2 cellular contexts compared by ENCODE assay signal in the genomic region with DNA sequence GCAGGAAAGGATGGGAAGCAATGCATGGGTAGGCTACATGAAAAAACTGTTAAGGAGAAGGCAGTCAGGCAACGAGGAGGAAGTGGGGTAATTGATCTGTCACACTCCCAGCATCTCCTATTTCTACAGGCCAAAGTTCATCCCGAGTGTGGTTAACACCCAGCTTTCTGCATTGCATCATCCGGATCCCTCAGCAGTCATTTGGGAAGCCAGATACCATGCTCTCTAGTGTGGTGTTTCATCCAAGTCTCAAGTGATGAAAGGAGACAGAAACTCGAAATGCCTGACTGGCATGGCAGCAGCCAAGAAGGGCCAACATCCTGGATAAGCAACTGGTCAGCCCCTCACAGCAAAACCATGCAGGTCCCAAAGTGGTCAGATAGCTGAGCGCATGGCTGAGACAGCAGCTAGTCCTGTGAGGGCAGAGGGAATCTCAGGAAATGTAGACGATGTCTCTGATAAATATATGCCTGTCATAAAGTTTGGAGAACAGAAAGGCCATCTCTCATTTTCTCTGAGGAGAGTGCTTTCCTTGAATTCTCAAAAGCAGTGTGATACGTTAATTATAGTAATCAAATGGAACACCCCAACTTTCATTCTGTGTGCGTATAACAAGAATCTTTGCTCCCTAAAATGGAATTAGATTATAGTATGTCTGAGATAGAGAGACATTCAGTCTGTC.
TF ChIP-seq lines count a peak whose summit lies in the region.

No MANE protein-coding gene starts in this region.

TF ChIP-seq in K562, 482 proteins besides CTCF, POLR2A, EP300 and RAD21 (continued from another document and continues in another):
- no peak for TF ChIP-seq ZNF609 (CRISPR knock-in tag; IDR thresholded peaks at IDR 0.05; ENCODE audit: borderline replicate concordance)
- TF ChIP-seq KDM5B (IDR thresholded peaks at IDR 0.05; ENCODE audit: insufficient replicate concordance, low read depth, low read length) = no peak
- TF ChIP-seq, protein P1, sequence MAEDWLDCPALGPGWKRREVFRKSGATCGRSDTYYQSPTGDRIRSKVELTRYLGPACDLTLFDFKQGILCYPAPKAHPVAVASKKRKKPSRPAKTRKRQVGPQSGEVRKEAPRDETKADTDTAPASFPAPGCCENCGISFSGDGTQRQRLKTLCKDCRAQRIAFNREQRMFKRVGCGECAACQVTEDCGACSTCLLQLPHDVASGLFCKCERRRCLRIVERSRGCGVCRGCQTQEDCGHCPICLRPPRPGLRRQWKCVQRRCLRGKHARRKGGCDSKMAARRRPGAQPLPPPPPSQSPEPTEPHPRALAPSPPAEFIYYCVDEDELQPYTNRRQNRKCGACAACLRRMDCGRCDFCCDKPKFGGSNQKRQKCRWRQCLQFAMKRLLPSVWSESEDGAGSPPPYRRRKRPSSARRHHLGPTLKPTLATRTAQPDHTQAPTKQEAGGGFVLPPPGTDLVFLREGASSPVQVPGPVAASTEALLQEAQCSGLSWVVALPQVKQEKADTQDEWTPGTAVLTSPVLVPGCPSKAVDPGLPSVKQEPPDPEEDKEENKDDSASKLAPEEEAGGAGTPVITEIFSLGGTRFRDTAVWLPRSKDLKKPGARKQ (CRISPR knock-in tag; IDR thresholded peaks at IDR 0.05) = no peak
- 0 out of 2 replicates have a peak, but pooled peaks have one; percentile 51 for TF ChIP-seq TSHZ1 (CRISPR knock-in tag; IDR thresholded peaks at IDR 0.05)
- TF ChIP-seq CXXC5 (CRISPR knock-in tag; IDR thresholded peaks at IDR 0.05) = peak; percentile 82
- TF ChIP-seq ETV1 (tag; conservative IDR thresholded peaks at IDR 0.05; ENCODE audit: low read depth) = peak; percentile 62; the same call in 1 of the 2 replicates
- TF ChIP-seq ZNF589 (CRISPR knock-in tag; IDR thresholded peaks at IDR 0.05; ENCODE audit: low read depth) = peak; percentile 93
- 0 out of 2 replicates have a peak, but pooled peaks have one; percentile 19 for TF ChIP-seq IFI16 (CRISPR knock-in tag; IDR thresholded peaks at IDR 0.05)
- peak; percentile 89 for TF ChIP-seq RHOXF2B (CRISPR knock-in tag; conservative IDR thresholded peaks at IDR 0.05)
- peak; percentile 91 for TF ChIP-seq CEBPB (tag; IDR thresholded peaks at IDR 0.05)
- TF ChIP-seq SMARCA5 (IDR thresholded peaks at IDR 0.05) = no peak
- peak; percentile 70; the same call in 1 of the 2 replicates for TF ChIP-seq ZNF584 (CRISPR knock-in tag; IDR thresholded peaks at IDR 0.05; ENCODE audit: low read depth)
- TF ChIP-seq, protein P2, sequence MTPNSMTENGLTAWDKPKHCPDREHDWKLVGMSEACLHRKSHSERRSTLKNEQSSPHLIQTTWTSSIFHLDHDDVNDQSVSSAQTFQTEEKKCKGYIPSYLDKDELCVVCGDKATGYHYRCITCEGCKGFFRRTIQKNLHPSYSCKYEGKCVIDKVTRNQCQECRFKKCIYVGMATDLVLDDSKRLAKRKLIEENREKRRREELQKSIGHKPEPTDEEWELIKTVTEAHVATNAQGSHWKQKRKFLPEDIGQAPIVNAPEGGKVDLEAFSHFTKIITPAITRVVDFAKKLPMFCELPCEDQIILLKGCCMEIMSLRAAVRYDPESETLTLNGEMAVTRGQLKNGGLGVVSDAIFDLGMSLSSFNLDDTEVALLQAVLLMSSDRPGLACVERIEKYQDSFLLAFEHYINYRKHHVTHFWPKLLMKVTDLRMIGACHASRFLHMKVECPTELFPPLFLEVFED (CRISPR knock-in tag; conservative IDR thresholded peaks at IDR 0.05) = 0 out of 2 replicates have a peak, but pooled peaks have one; percentile 2

TF ChIP-seq in HepG2, 621 proteins besides CTCF, POLR2A, EP300 and RAD21 (continued from another document and continues in another):
- TF ChIP-seq, protein P3, sequence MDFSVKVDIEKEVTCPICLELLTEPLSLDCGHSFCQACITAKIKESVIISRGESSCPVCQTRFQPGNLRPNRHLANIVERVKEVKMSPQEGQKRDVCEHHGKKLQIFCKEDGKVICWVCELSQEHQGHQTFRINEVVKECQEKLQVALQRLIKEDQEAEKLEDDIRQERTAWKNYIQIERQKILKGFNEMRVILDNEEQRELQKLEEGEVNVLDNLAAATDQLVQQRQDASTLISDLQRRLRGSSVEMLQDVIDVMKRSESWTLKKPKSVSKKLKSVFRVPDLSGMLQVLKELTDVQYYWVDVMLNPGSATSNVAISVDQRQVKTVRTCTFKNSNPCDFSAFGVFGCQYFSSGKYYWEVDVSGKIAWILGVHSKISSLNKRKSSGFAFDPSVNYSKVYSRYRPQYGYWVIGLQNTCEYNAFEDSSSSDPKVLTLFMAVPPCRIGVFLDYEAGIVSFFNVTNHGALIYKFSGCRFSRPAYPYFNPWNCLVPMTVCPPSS (IDR thresholded peaks at IDR 0.05) = no peak
- no peak for TF ChIP-seq NFKB2 (CRISPR knock-in tag; IDR thresholded peaks at IDR 0.05; ENCODE audit: borderline replicate concordance)
- no peak for TF ChIP-seq ZNF674 (CRISPR knock-in tag; IDR thresholded peaks at IDR 0.05; ENCODE audit: low read depth)
- TF ChIP-seq ZNF597 (CRISPR knock-in tag; IDR thresholded peaks at IDR 0.05) = no peak
- peak; percentile 44 for TF ChIP-seq RBM22 (optimal IDR thresholded peaks at IDR 0.05; ENCODE audit: low read length)
- TF ChIP-seq ZNF205 (CRISPR knock-in tag; IDR thresholded peaks at IDR 0.05) = peak; percentile 85; the same call in 1 of the 2 replicates
- peak; percentile 92 for TF ChIP-seq ZBTB25 (CRISPR knock-in tag; IDR thresholded peaks at IDR 0.05)
- no peak for TF ChIP-seq ZFP62 (CRISPR knock-in tag; IDR thresholded peaks at IDR 0.05)
- TF ChIP-seq PHF8 (CRISPR knock-in tag; IDR thresholded peaks at IDR 0.05) = no peak
- TF ChIP-seq DR1 (CRISPR knock-in tag; IDR thresholded peaks at IDR 0.05) = no peak
- peak; percentile 58; the same call in 1 of the 2 replicates for TF ChIP-seq ZNF782 (CRISPR knock-in tag; IDR thresholded peaks at IDR 0.05; ENCODE audit: borderline replicate concordance)
- peak; percentile 90 for TF ChIP-seq ZNF362 (CRISPR knock-in tag; IDR thresholded peaks at IDR 0.05; ENCODE audit: borderline replicate concordance)
- TF ChIP-seq RXRA (CRISPR knock-in tag; IDR thresholded peaks at IDR 0.05) = peak; percentile 86; the same call in 1 of the 2 replicates
- TF ChIP-seq, protein P4, sequence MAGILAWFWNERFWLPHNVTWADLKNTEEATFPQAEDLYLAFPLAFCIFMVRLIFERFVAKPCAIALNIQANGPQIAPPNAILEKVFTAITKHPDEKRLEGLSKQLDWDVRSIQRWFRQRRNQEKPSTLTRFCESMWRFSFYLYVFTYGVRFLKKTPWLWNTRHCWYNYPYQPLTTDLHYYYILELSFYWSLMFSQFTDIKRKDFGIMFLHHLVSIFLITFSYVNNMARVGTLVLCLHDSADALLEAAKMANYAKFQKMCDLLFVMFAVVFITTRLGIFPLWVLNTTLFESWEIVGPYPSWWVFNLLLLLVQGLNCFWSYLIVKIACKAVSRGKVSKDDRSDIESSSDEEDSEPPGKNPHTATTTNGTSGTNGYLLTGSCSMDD (CRISPR knock-in tag; IDR thresholded peaks at IDR 0.05) = no peak
- TF ChIP-seq KDM3A (CRISPR knock-in tag; IDR thresholded peaks at IDR 0.05; ENCODE audit: low read depth) = peak; percentile 82; the same call in 1 of the 2 replicates
- 0 out of 2 replicates have a peak, but pooled peaks have one; percentile 43 for TF ChIP-seq SKIL (CRISPR knock-in tag; IDR thresholded peaks at IDR 0.05; ENCODE audit: borderline replicate concordance)
- peak; percentile 44; the same call in 1 of the 2 replicates for TF ChIP-seq ZFY (CRISPR knock-in tag; IDR thresholded peaks at IDR 0.05)
- no peak; the same call in 1 of the 2 replicates for TF ChIP-seq ZBTB37 (CRISPR knock-in tag; IDR thresholded peaks at IDR 0.05)
- no peak for TF ChIP-seq CENPBD1 (CRISPR knock-in tag; IDR thresholded peaks at IDR 0.05; ENCODE audit: borderline replicate concordance, low read depth)
- no peak for TF ChIP-seq CHD4 (IDR thresholded peaks at IDR 0.05; ENCODE audit: borderline replicate concordance, low read length)
- TF ChIP-seq, protein P5, sequence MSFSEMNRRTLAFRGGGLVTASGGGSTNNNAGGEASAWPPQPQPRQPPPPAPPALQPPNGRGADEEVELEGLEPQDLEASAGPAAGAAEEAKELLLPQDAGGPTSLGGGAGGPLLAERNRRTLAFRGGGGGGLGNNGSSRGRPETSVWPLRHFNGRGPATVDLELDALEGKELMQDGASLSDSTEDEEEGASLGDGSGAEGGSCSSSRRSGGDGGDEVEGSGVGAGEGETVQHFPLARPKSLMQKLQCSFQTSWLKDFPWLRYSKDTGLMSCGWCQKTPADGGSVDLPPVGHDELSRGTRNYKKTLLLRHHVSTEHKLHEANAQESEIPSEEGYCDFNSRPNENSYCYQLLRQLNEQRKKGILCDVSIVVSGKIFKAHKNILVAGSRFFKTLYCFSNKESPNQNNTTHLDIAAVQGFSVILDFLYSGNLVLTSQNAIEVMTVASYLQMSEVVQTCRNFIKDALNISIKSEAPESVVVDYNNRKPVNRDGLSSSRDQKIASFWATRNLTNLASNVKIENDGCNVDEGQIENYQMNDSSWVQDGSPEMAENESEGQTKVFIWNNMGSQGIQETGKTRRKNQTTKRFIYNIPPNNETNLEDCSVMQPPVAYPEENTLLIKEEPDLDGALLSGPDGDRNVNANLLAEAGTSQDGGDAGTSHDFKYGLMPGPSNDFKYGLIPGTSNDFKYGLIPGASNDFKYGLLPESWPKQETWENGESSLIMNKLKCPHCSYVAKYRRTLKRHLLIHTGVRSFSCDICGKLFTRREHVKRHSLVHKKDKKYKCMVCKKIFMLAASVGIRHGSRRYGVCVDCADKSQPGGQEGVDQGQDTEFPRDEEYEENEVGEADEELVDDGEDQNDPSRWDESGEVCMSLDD (CRISPR knock-in tag; IDR thresholded peaks at IDR 0.05; ENCODE audit: borderline replicate concordance) = no peak
- no peak for TF ChIP-seq ZNF83 (CRISPR knock-in tag; IDR thresholded peaks at IDR 0.05; ENCODE audit: borderline replicate concordance)
- TF ChIP-seq KLF16 (CRISPR knock-in tag; IDR thresholded peaks at IDR 0.05) = peak in 1 of 2 experiments; percentile 92; a peak in 2 of 4 replicates
- peak; percentile 75 for TF ChIP-seq GATAD1 (CRISPR knock-in tag; IDR thresholded peaks at IDR 0.05)
- no peak for TF ChIP-seq AGO2 (optimal IDR thresholded peaks at IDR 0.05; ENCODE audit: low read depth, low read length)
- TF ChIP-seq ZSCAN20 (CRISPR knock-in tag; IDR thresholded peaks at IDR 0.05; ENCODE audit: borderline replicate concordance) = no peak
- TF ChIP-seq, protein P6, sequence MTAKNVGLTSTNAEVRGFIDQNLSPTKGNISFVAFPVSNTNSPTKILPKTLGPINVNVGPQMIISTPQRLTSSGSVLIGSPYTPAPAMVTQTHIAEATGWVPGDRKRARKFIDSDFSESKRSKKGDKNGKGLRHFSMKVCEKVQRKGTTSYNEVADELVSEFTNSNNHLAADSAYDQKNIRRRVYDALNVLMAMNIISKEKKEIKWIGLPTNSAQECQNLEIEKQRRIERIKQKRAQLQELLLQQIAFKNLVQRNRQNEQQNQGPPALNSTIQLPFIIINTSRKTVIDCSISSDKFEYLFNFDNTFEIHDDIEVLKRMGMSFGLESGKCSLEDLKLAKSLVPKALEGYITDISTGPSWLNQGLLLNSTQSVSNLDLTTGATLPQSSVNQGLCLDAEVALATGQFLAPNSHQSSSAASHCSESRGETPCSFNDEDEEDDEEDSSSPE (CRISPR knock-in tag; IDR thresholded peaks at IDR 0.05) = peak; percentile 60
- 0 out of 2 replicates have a peak, but pooled peaks have one; percentile 70 for TF ChIP-seq ELF4 (CRISPR knock-in tag; IDR thresholded peaks at IDR 0.05; ENCODE audit: borderline replicate concordance)
- TF ChIP-seq HCFC1 (IDR thresholded peaks at IDR 0.05; ENCODE audit: low read depth, low read length) = no peak
